In the genomic region with DNA sequence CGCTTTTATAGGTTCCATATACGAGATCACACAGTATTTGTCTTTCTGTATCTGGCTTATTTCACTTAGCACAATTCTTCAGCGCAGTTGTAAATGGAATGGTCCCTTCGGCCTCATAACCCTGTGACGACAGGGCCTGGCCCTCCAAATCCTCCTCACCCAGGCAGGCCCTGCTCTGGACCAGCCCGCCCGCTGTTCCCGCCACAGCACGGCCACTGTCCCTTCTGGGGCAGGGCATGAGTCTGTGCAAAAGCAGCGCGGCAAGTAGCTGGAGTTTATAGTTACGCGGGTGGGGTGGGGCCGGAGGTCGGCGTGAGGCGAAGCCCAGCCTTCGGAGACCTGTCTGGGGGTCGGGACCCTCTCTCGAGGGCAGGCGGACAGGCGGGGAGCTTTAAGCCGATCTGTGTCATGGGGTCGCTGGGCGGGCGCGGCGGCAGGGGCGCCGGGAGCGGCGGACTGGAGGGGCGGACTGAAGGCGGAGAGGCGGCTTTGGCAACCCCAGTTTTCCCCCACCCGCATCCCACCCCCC, we compare ENCODE assay signal across 8 cellular contexts. TPM values are rescaled to one million over a fixed set of nuclear protein-coding genes. Genes with fewer than 3 reads are reported as not detected.
DNase-seq lines count a peak whose midpoint lies in the region; ATAC-seq, FAIRE-seq and TF ChIP-seq lines count a peak whose summit lies in the region.

No MANE protein-coding gene starts in this region.

- FAIRE-seq in pancreas (lab: Jason Lieb, UNC) = no peak

- H3K27me3 ChIP-seq in WERI-Rb-1 (ENCODE audit: insufficient read depth, low read depth, severe bottlenecking) (no peaks in the 10 kb centered on the region), heart left ventricle (no peaks in the 10 kb centered on the region), pancreas (no peaks in the 10 kb centered on the region)

- intact Hi-C loops in heart left ventricle (cut with DNase I) = loop anchor here in 6 of 10 donors (5.0 to 10.0 kb wide), 4 partner anchors 63 to 160 kb away; partner anchors contain the start of gene ZNF710 (in 2 of the 6)
- intact Hi-C loops in pancreas (cut with DNase I) = no loop called here

- H3K4me1 ChIP-seq in heart left ventricle (peaks cover 0 to 26% (median 13%) of the 10 kb centered on the region in 12 donors), pancreas (peaks cover 0 to 20% (median 10%) of the 10 kb centered on the region in 3 donors)

- H3K36me3 ChIP-seq in WERI-Rb-1 (no peaks in the 10 kb centered on the region), heart left ventricle (peaks cover 0 to 33% (median 11%) of the 10 kb centered on the region in 9 donors), pancreas (peaks cover 0 to 9% (median 0%) of the 10 kb centered on the region in 3 donors)

- 2 to 4% (median 3%) methylated on average over 9 to 36 of the region's 36 CpGs for WGBS in heart left ventricle, 4 donors
- WGBS in pancreas, 2 donors = 2% methylated on average over 30 to 36 of the region's 36 CpGs

- peak overlapping the region; percentile 73 for H3K4me3 ChIP-seq in WERI-Rb-1 (ENCODE audit: low read depth, low read length)
- H3K4me3 ChIP-seq in heart left ventricle = peak overlapping the region; percentile 65 to 99 (median 84)
- peak overlapping the region; percentile 56 to 83 (median 74) for H3K4me3 ChIP-seq in pancreas

- TF ChIP-seq POLR2A in heart left ventricle (IDR thresholded peaks at IDR 0.05) = no peak

- in situ Hi-C loops in GM13977 (cut with MboI; ENCODE audit: low pct_unique_long_range_greater_than_20kb, low sequenced_read_pairs, unreplicated experiment) = no loop called here

- DNase-seq in DMS114 treated with DMSO at 0.1 percent for 48 hours (lab: John Stamatoyannopoulos, UW; ENCODE audit: unreplicated experiment) (peak; percentile 18), WERI-Rb-1 (peak; percentile 64), heart left ventricle (peak; percentile 27 to 70 (median 48)), pancreas (peak; percentile 52 to 79 (median 56)), GM13977 (ENCODE audit: low spot score) (no peak), A172 (ENCODE audit: low spot score) (no peak)
- DNase-seq in activated T-cell treated with anti-CD3 and anti-CD28 coated beads, Interleukin-2, amount 50 U/mL, for 48 hours = no peak

- peak overlapping the region; percentile 87 for H3K27ac ChIP-seq in WERI-Rb-1
- peak overlapping the region in 11 of 12 donors; percentile 41 to 90 (median 77) for H3K27ac ChIP-seq in heart left ventricle
- peak overlapping the region; percentile 77 to 90 (median 86) for H3K27ac ChIP-seq in pancreas

- ATAC-seq in heart left ventricle (peak; percentile 40 to 92 (median 82)), pancreas (peak; percentile 53 to 73 (median 72)), GM18519 (IDR thresholded peaks at IDR 0.05; ENCODE audit: low FRiP score, unreplicated experiment) (no peak)

- no peaks in the 10 kb centered on the region for H3K9me3 ChIP-seq in WERI-Rb-1 (ENCODE audit: severe bottlenecking)
- no peaks in the 10 kb centered on the region for H3K9me3 ChIP-seq in heart left ventricle
- no peaks in the 10 kb centered on the region for H3K9me3 ChIP-seq in pancreas

- no peak for TF ChIP-seq CTCF in WERI-Rb-1 (IDR thresholded peaks at IDR 0.05; ENCODE audit: low read depth, low read length)
- no peak for TF ChIP-seq CTCF in heart left ventricle (IDR thresholded peaks at IDR 0.05)
- TF ChIP-seq CTCF in pancreas (IDR thresholded peaks at IDR 0.05) = no peak
- TF ChIP-seq CTCF in GM13977 (IDR thresholded peaks at IDR 0.05; ENCODE audit: extremely low read depth, insufficient read depth, missing control alignments) = no peak

RNA-seq across cellular contexts. Expression of gene ARPIN, which starts 0.5 kb away (rescaled TPM):
- 10 to 100 TPM in 7 of 9 donors, 1 to 10 TPM in 2; 7.3 to 15.3 (median 11.5) TPM for total RNA-seq in heart left ventricle
- 1 to 10 TPM; 7.4 to 7.5 TPM for polyA plus RNA-seq in heart left ventricle
- 10 to 100 TPM; 26.2 to 49.8 (median 33.0) TPM for total RNA-seq in pancreas
- 10 to 100 TPM; 12.6 to 21.6 TPM for polyA plus RNA-seq in pancreas
- total RNA-seq in A172 (2014; rRNA removed; shearing (Covaris generic)) = 7.3 and 8.9 TPM in 2 replicates

RNA-seq across cellular contexts. Expression of gene AP3S2, which starts 18.4 kb away (rescaled TPM):
- total RNA-seq in heart left ventricle = 10 to 100 TPM; 37.1 to 64.6 (median 43.3) TPM
- polyA plus RNA-seq in heart left ventricle = 10 to 100 TPM; 15.4 to 42.1 TPM
- total RNA-seq in pancreas = 10 to 100 TPM; 15.7 to 25.2 (median 21.2) TPM
- 10 to 100 TPM; 11.0 to 16.6 TPM for polyA plus RNA-seq in pancreas
- 67.8 and 81.9 TPM in 2 replicates for total RNA-seq in A172 (2014; rRNA removed; shearing (Covaris generic))

Comparison
In these comparisons a context has a peak if more than half of its experiments do, and no peak if none do; other contexts are left out.
1. DNase-seq: peak in DMS114 treated with DMSO at 0.1 percent for 48 hours (single experiment), WERI-Rb-1 (single experiment), heart left ventricle (5 of 5) and pancreas (6 of 6); none in activated T-cell treated with anti-CD3 and anti-CD28 coated beads, Interleukin-2, amount 50 U/mL, for 48 hours (0 of 2), GM13977 (single experiment) and A172 (single experiment).
2. intact Hi-C loops: an anchor here in heart left ventricle (5.0 to 10.0 kb wide); none called in pancreas.
3. Peak in every context shown above with its lines, with median percentiles within 50 percentile points of each other: H3K27ac ChIP-seq and H3K4me3 ChIP-seq.